ENCODE assay signal across 4 cellular contexts in genomic region chr1:56671085-56671484, GRCh38. TPM values are rescaled to one million over a fixed set of nuclear protein-coding genes. Genes with fewer than 3 reads are reported as not detected.
"Had no signal": no experiment of that assay in that cellular context is flagged by ENCODE, and none has a peak within 500 bp of the region (broad histone marks: within the 10 kb centered on the region; RNA-seq: fewer than 3 reads in every experiment).

No MANE protein-coding gene starts in this region.

- DNase-seq: GDM1, GF-D8 had no signal

- H3K4me3 ChIP-seq: GM12878 had no signal

- ATAC-seq: GM12878 had no signal

RNA-seq across cellular contexts. Expression of gene PRKAA2, which starts 26.0 kb away (rescaled TPM):
- total RNA-seq: G401, GM12878 had no signal
